ENCODE assay signal across 9 cellular contexts in the genomic region with DNA sequence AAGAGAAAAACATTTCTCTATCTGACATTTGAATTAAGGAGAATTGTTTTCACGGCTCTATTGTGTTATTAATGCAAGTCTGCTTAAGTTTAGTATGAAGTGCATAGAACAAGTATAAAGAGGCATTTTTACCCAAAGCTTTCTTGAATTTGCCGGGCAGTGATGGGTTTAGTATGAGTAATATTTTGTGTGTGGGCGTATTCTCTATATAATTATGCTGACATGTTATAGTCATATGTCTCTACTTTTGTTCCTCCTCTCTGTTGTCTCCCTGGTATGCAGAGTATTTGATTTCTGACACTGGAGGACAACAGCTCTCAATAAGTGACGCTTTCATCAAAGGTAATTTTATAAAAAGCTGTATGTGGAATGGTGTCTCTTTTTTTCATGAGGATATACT. TPM values are rescaled to one million over a fixed set of nuclear protein-coding genes. Genes with fewer than 3 reads are reported as not detected.
A peak's percentile ranks its signal among the peaks of the same experiment; 100 is the strongest.
DNase-seq lines count a peak whose midpoint lies in the region; ATAC-seq and TF ChIP-seq lines count a peak whose summit lies in the region.
"Had no signal": no experiment of that assay in that cellular context is flagged by ENCODE, and none has a peak within 500 bp of the region (broad histone marks: within the 10 kb centered on the region; RNA-seq: fewer than 3 reads in every experiment).

No MANE protein-coding gene starts in this region.

- H3K4me1 ChIP-seq in testis = peaks cover 5% of the 10 kb centered on the region
- H3K4me1 ChIP-seq: SJCRH30 had no signal

- WGBS in testis, 2 donors = 92% methylated on average over 4 of the region's 4 CpGs

- ATAC-seq in activated T-cell treated with anti-CD3 and anti-CD28 coated beads, Interleukin-2, amount 50 U/mL, for 72 hours (replicated peaks in 1 of 2) = peak; percentile 80 to 92
- ATAC-seq in HG02588 (IDR thresholded peaks at IDR 0.05; ENCODE audit: unreplicated experiment) (peak; percentile 43), HG03571 (IDR thresholded peaks at IDR 0.05; ENCODE audit: unreplicated experiment) (peak; percentile 45), natural killer cell (no peak)
- ATAC-seq in stimulated activated naive CD8-positive, alpha-beta T cell treated with anti-CD3 and anti-CD28 coated beads, Interleukin-15, amount 100 ng/mL, for 72 hours = peak; percentile 67

- intact Hi-C loops in natural killer cell (cut with micrococcal nuclease) (no loop called here), testis (cut with DNase I; ENCODE audit: low total_unique reads) (no loop called here)

- H3K4me3 Mint-ChIP-seq in activated T-cell treated with anti-CD3 and anti-CD28 coated beads, Interleukin-2, amount 50 U/mL, for 72 hours = peak overlapping the region in 1 of 2 donors; percentile 78
- no peak overlapping the region for H3K4me3 Mint-ChIP-seq in stimulated activated naive CD8-positive, alpha-beta T cell treated with anti-CD3 and anti-CD28 coated beads, Interleukin-15, amount 100 ng/mL, for 72 hours
- H3K4me3 Mint-ChIP-seq in natural killer cell = no peak overlapping the region

- H3K27ac Mint-ChIP-seq in activated T-cell treated with anti-CD3 and anti-CD28 coated beads, Interleukin-2, amount 50 U/mL, for 72 hours = peak overlapping the region; percentile 88
- H3K27ac Mint-ChIP-seq in stimulated activated naive CD8-positive, alpha-beta T cell treated with anti-CD3 and anti-CD28 coated beads, Interleukin-15, amount 100 ng/mL, for 72 hours = peak overlapping the region in 1 of 2 donors; percentile 46
- no peak overlapping the region for H3K27ac Mint-ChIP-seq in natural killer cell

- no peak for TF ChIP-seq POLR2A in testis (IDR thresholded peaks at IDR 0.05)

- H3K36me3 Mint-ChIP-seq in activated T-cell treated with anti-CD3 and anti-CD28 coated beads, Interleukin-2, amount 50 U/mL, for 72 hours (ENCODE audit: insufficient read depth in 2 of 2) = peaks cover 7 to 11% of the 10 kb centered on the region in 2 donors
- H3K36me3 Mint-ChIP-seq in natural killer cell = peaks cover 8% of the 10 kb centered on the region

- no peak for DNase-seq in activated T-cell treated with anti-CD3 and anti-CD28 coated beads, Interleukin-2, amount 50 U/mL, for 72 hours
- DNase-seq in activated T-cell treated with anti-CD3 and anti-CD28 coated beads for 4 hours (no peak), natural killer cell (no peak), HK-2 (ENCODE audit: unreplicated experiment) (no peak), testis (no peak)
- no peak for DNase-seq in stimulated activated naive CD8-positive, alpha-beta T cell treated with anti-CD3 and anti-CD28 coated beads, Interleukin-15, amount 100 ng/mL, for 72 hours
- DNase-seq: SJCRH30 had no signal

- peaks cover 18% of the 10 kb centered on the region for H3K4me1 Mint-ChIP-seq in activated T-cell treated with anti-CD3 and anti-CD28 coated beads, Interleukin-2, amount 50 U/mL, for 72 hours (ENCODE audit: low read depth)
- peaks cover 22% of the 10 kb centered on the region for H3K4me1 Mint-ChIP-seq in stimulated activated naive CD8-positive, alpha-beta T cell treated with anti-CD3 and anti-CD28 coated beads, Interleukin-15, amount 100 ng/mL, for 72 hours
- H3K4me1 Mint-ChIP-seq in natural killer cell = peaks cover 0 to 10% of the 10 kb centered on the region in 2 donors

- no peaks in the 10 kb centered on the region for H3K27me3 ChIP-seq in testis
- H3K27me3 ChIP-seq: SJCRH30 had no signal

- no peak overlapping the region for H3K27ac ChIP-seq in testis
- H3K27ac ChIP-seq: SJCRH30 had no signal

- no peaks in the 10 kb centered on the region for H3K36me3 ChIP-seq in testis (ENCODE audit: low read depth, missing control alignments)

- TF ChIP-seq CTCF in natural killer cell (IDR thresholded peaks at IDR 0.05) (no peak), testis (IDR thresholded peaks at IDR 0.05) (no peak)

- no peak overlapping the region for H3K4me3 ChIP-seq in testis
- H3K4me3 ChIP-seq: SJCRH30 had no signal

- H3K9me3 Mint-ChIP-seq in activated T-cell treated with anti-CD3 and anti-CD28 coated beads, Interleukin-2, amount 50 U/mL, for 72 hours = no peaks in the 10 kb centered on the region
- no peaks in the 10 kb centered on the region for H3K9me3 Mint-ChIP-seq in stimulated activated naive CD8-positive, alpha-beta T cell treated with anti-CD3 and anti-CD28 coated beads, Interleukin-15, amount 100 ng/mL, for 72 hours
- no peaks in the 10 kb centered on the region for H3K9me3 Mint-ChIP-seq in natural killer cell

- no peaks in the 10 kb centered on the region for H3K9me3 ChIP-seq in testis
- H3K9me3 ChIP-seq: SJCRH30 had no signal

- H3K27me3 Mint-ChIP-seq in activated T-cell treated with anti-CD3 and anti-CD28 coated beads, Interleukin-2, amount 50 U/mL, for 72 hours (ENCODE audit: low read depth) = no peaks in the 10 kb centered on the region
- no peaks in the 10 kb centered on the region for H3K27me3 Mint-ChIP-seq in stimulated activated naive CD8-positive, alpha-beta T cell treated with anti-CD3 and anti-CD28 coated beads, Interleukin-15, amount 100 ng/mL, for 72 hours
- H3K27me3 Mint-ChIP-seq in natural killer cell (ENCODE audit: low read depth in 2 of 2) = no peaks in the 10 kb centered on the region

RNA-seq across cellular contexts. Expression of a gene that starts 45.9 kb away (rescaled TPM):
- 10 to 100 TPM; 28.8 to 29.7 TPM for total RNA-seq in activated T-cell treated with anti-CD3 and anti-CD28 coated beads, Interleukin-2, amount 50 U/mL, for 72 hours
- total RNA-seq in natural killer cell (10 to 100 TPM; 38.9 to 48.7 (median 39.2) TPM), testis (10 to 100 TPM; 50.0 to 55.0 TPM)
- 29.0 TPM for polyA plus RNA-seq in testis (ENCODE audit: insufficient read depth, low read depth, low replicate concordance)

RNA-seq across cellular contexts. Expression of a gene that starts 57.1 kb away (rescaled TPM):
- 10 to 100 TPM; 18.6 to 21.4 TPM for total RNA-seq in activated T-cell treated with anti-CD3 and anti-CD28 coated beads, Interleukin-2, amount 50 U/mL, for 72 hours
- total RNA-seq in natural killer cell = 10 to 100 TPM in 2 of 3 donors, 1 to 10 TPM in 1; 6.8 to 15.2 (median 12.2) TPM
- 100 to 1,000 TPM in 1 of 2 donors, 10 to 100 TPM in 1; 80.0 to 120 TPM for total RNA-seq in testis
- 93.4 TPM for polyA plus RNA-seq in testis (ENCODE audit: insufficient read depth, low read depth, low replicate concordance)

Comparison
In these comparisons a context has a peak if more than half of its experiments do, and no peak if none do; other contexts are left out.
1. ATAC-seq: peak in activated T-cell treated with anti-CD3 and anti-CD28 coated beads, Interleukin-2, amount 50 U/mL, for 72 hours (2 of 2), HG02588 (single experiment), HG03571 (single experiment) and stimulated activated naive CD8-positive, alpha-beta T cell treated with anti-CD3 and anti-CD28 coated beads, Interleukin-15, amount 100 ng/mL, for 72 hours (single experiment); none in natural killer cell (0 of 3).